ENCODE assay signal across 36 cellular contexts in genomic region chrX:149508467-149508866, GRCh38. TPM values are rescaled to one million over a fixed set of nuclear protein-coding genes. Genes with fewer than 3 reads are reported as not detected.
DNase-seq lines count a peak whose midpoint lies in the region; ATAC-seq, FAIRE-seq and TF ChIP-seq lines count a peak whose summit lies in the region.
"Had no signal": no experiment of that assay in that cellular context is flagged by ENCODE, and none has a peak within 500 bp of the region (broad histone marks: within the 10 kb centered on the region; RNA-seq: fewer than 3 reads in every experiment).

No MANE protein-coding gene starts in this region.

- peaks cover 2% of the 10 kb centered on the region; the same call in 1 of the 2 replicates for H3K4me1 ChIP-seq in HEK293 (ENCODE audit: control insufficient read depth, insufficient read depth, low read length)
- H3K4me1 ChIP-seq in astrocyte (ENCODE audit: insufficient read depth, low read length) = peaks cover 16% of the 10 kb centered on the region
- peaks cover 67% of the 10 kb centered on the region for H3K4me1 ChIP-seq in PC-9 (replicated peaks; ENCODE audit: insufficient read depth)

- H3K27ac ChIP-seq in HEK293 (ENCODE audit: extremely low read depth, low read depth, low read length) (no peak overlapping the region), astrocyte (ENCODE audit: low read depth, low read length) (no peak overlapping the region), PC-9 (no peak overlapping the region)
- H3K27ac ChIP-seq: 22Rv1; A549; BLaER1; BLaER1 treated with 17β-estradiol and CSF1 and Interleukin-3, amounts not matched to agents 10 nM and 100 nM; C4-2B had no signal

- H3K9me3 ChIP-seq in HEK293 (ENCODE audit: control insufficient read depth, insufficient read depth, low read depth, low read length) (no peaks in the 10 kb centered on the region), astrocyte (ENCODE audit: insufficient read depth, low read depth, low read length) (no peaks in the 10 kb centered on the region), PC-9 (ENCODE audit: insufficient read depth, low read depth) (no peaks in the 10 kb centered on the region)
- H3K9me3 ChIP-seq: A549; BE2C; BLaER1; BLaER1 treated with 17β-estradiol and CSF1 and Interleukin-3, amounts not matched to agents 10 nM and 100 nM; Caco-2 had no signal

- DNase-seq in astrocyte (ENCODE audit: low read depth) (no peak), PC-9 (no peak)
- DNase-seq: 8988T; ACHN; AML-193; BE2C; C1 segment of cervical spinal cord; Caco-2; Calu3; CD4-positive, alpha-beta memory T cell; CD4-positive, alpha-beta T cell; CD4-positive, CD25-positive, alpha-beta regulatory T cell; CD8-positive, alpha-beta memory T cell; CD8-positive, alpha-beta T cell; COR-L47; DMS 273 treated with DMSO at 0.1 percent for 48 hours; DMS153; DMS53; DMS79; DMS79 treated with DMSO at 0.1 percent for 48 hours; DND-41; EL had no signal

- H3F3A ChIP-seq in PC-9 (ENCODE audit: insufficient read depth, low read depth) = peaks cover 52% of the 10 kb centered on the region

- intact Hi-C loops in PC-9 (cut with micrococcal nuclease; ENCODE audit: unreplicated experiment) = no loop called here

- TF ChIP-seq CTCF in HEK293 (tag by site-specific recombination; IDR thresholded peaks at IDR 0.05) (no peak), astrocyte (IDR thresholded peaks at IDR 0.05; ENCODE audit: insufficient read depth, low read depth, low read length) (no peak), PC-9 (conservative IDR thresholded peaks at IDR 0.05) (no peak)

- no peaks in the 10 kb centered on the region for H3K27me3 Mint-ChIP-seq in astrocyte (ENCODE audit: low read depth, unreplicated experiment)
- H3K27me3 Mint-ChIP-seq: CD4-positive, CD25-positive, alpha-beta regulatory T cell had no signal

- BruUV-seq in PC-9 (replicated peaks; lab: Mats Ljungman, UMichigan) = no TSS peak

- H3K27me3 ChIP-seq in astrocyte (ENCODE audit: insufficient read depth, low read length) (no peaks in the 10 kb centered on the region), PC-9 (ENCODE audit: insufficient read depth, low read depth) (no peaks in the 10 kb centered on the region)
- H3K27me3 ChIP-seq: BE2C; BLaER1; BLaER1 treated with 17β-estradiol and CSF1 and Interleukin-3, amounts not matched to agents 10 nM and 100 nM had no signal

- peak; percentile 41 for FAIRE-seq in astrocyte (lab: Jason Lieb, UNC)
- FAIRE-seq: A204.1, A549, D721Med had no signal

- H3K27ac Mint-ChIP-seq in astrocyte (ENCODE audit: unreplicated experiment) = no peak overlapping the region
- H3K27ac Mint-ChIP-seq: B cell; CD4-positive, alpha-beta T cell; CD8-positive, alpha-beta T cell had no signal

- no peak overlapping the region for H2AFZ ChIP-seq in astrocyte (ENCODE audit: low read depth, low read length)
- no peak overlapping the region for H2AFZ ChIP-seq in PC-9

- no peak for ATAC-seq in HG03571 (IDR thresholded peaks at IDR 0.05; ENCODE audit: unreplicated experiment)
- ATAC-seq: A549; CD8-positive, alpha-beta T cell had no signal

- H3K4me2 ChIP-seq in astrocyte (ENCODE audit: low read length) (no peak overlapping the region), PC-9 (no peak overlapping the region)
- H3K4me2 ChIP-seq: A549; BLaER1; BLaER1 treated with 17β-estradiol and CSF1 and Interleukin-3, amounts not matched to agents 10 nM and 100 nM had no signal

- H3K9me2 ChIP-seq in PC-9 (ENCODE audit: insufficient read depth) = no peaks in the 10 kb centered on the region

- CTCF ChIA-PET in HEK293 (lab: Yijun Ruan, JAX) (interaction anchor here (0.7 kb wide), 1 partner anchor 430 kb away, joined by 3 read pairs; no protein-coding TSS in a partner anchor), PC-9 (lab: Charles Lee) (no interaction called here)

- H3K79me2 ChIP-seq in astrocyte (ENCODE audit: insufficient read depth, low read length) (peaks cover 10% of the 10 kb centered on the region), PC-9 (ENCODE audit: low read depth) (peaks cover 10% of the 10 kb centered on the region)

- no peaks in the 10 kb centered on the region for H3K36me3 Mint-ChIP-seq in astrocyte (ENCODE audit: low read depth, unreplicated experiment)
- H3K36me3 Mint-ChIP-seq: CD14-positive monocyte; CD4-positive, CD25-positive, alpha-beta regulatory T cell had no signal

- no peak overlapping the region for H3K9ac ChIP-seq in astrocyte (ENCODE audit: low read length)
- H3K9ac ChIP-seq: BLaER1; BLaER1 treated with 17β-estradiol and CSF1 and Interleukin-3, amounts not matched to agents 10 nM and 100 nM had no signal

- POLR2A ChIA-PET in HEK293 (lab: Yijun Ruan, JAX) = no interaction called here
- POLR2A ChIA-PET in PC-9 (lab: Charles Lee; ENCODE audit: unreplicated experiment) = no interaction called here

- H3K4me3 ChIP-seq in HEK293 (ENCODE audit: low read depth, low read length) (no peak overlapping the region), astrocyte (ENCODE audit: insufficient read depth, low read depth, low read length) (no peak overlapping the region), PC-9 (no peak overlapping the region)
- H3K4me3 ChIP-seq: A549; BLaER1; BLaER1 treated with 17β-estradiol and CSF1 and Interleukin-3, amounts not matched to agents 10 nM and 100 nM had no signal

- H3K9me3 Mint-ChIP-seq in astrocyte (ENCODE audit: unreplicated experiment) = no peaks in the 10 kb centered on the region
- H3K9me3 Mint-ChIP-seq: CD4-positive, alpha-beta memory T cell; CD4-positive, alpha-beta T cell; CD8-positive, alpha-beta T cell had no signal

- H3K4me3 Mint-ChIP-seq in astrocyte (ENCODE audit: unreplicated experiment) = no peak overlapping the region
- H3K4me3 Mint-ChIP-seq: B cell; CD14-positive monocyte; CD4-positive, alpha-beta memory T cell; CD4-positive, alpha-beta T cell; CD4-positive, CD25-positive, alpha-beta regulatory T cell; CD8-positive, alpha-beta memory T cell; CD8-positive, alpha-beta T cell had no signal

- no peaks in the 10 kb centered on the region for H3K36me3 ChIP-seq in HEK293 (ENCODE audit: control insufficient read depth in 2 of 2, insufficient read depth in 1 of 2, low read length in 2 of 2)
- H3K36me3 ChIP-seq in astrocyte (ENCODE audit: insufficient read depth, low read length) = no peaks in the 10 kb centered on the region
- H3K36me3 ChIP-seq in PC-9 (ENCODE audit: low read depth) = no peaks in the 10 kb centered on the region
- H3K36me3 ChIP-seq: BE2C; BLaER1; BLaER1 treated with 17β-estradiol and CSF1 and Interleukin-3, amounts not matched to agents 10 nM and 100 nM had no signal

- H4K20me1 ChIP-seq in astrocyte (ENCODE audit: insufficient read depth, low read length) = peaks cover 7% of the 10 kb centered on the region
- H4K20me1 ChIP-seq in PC-9 (ENCODE audit: insufficient read depth) = no peaks in the 10 kb centered on the region
- H4K20me1 ChIP-seq: BLaER1 had no signal

- H3K4me1 Mint-ChIP-seq in astrocyte (ENCODE audit: low read depth, unreplicated experiment) = peaks cover 3% of the 10 kb centered on the region

TF ChIP-seq in HEK293, 187 proteins besides CTCF, POLR2A, EP300 and RAD21:
- TF ChIP-seq SCRT2 (tag by site-specific recombination; IDR thresholded peaks at IDR 0.05) (peak; percentile 82), SCRT1 (tag by site-specific recombination; IDR thresholded peaks at IDR 0.05; ENCODE audit: borderline replicate concordance) (peak; percentile 89), ZNF600 (tag by site-specific recombination; IDR thresholded peaks at IDR 0.05) (no peak)

RNA-seq across cellular contexts. Expression of gene IDS, which starts 3.4 kb away (rescaled TPM):
- total RNA-seq in astrocyte (127 and 130 TPM in 2 replicates), PC-9 (2021) (169 and 214 TPM in 2 replicates)

RNA-seq across cellular contexts. Expression of gene EOLA1, which starts 32.3 kb away (rescaled TPM):
- 12.4 and 13.6 TPM in 2 replicates for total RNA-seq in astrocyte
- total RNA-seq in PC-9 (2021) = 24.3 and 25.1 TPM in 2 replicates

RNA-seq across cellular contexts. Expression of gene HSFX3, which starts 41.3 kb away (rescaled TPM):
- total RNA-seq in astrocyte (not detected in 2 replicates), PC-9 (2021) (not detected in 2 replicates)
- total RNA-seq: A172; A673; B cell; Caco-2; Calu3; CD4-positive, alpha-beta memory T cell; CD4-positive, alpha-beta T cell; CD4-positive, CD25-positive, alpha-beta regulatory T cell; CD8-positive, alpha-beta memory T cell; CD8-positive, alpha-beta T cell; Daoy had no signal
